ENCODE assay signal across 8 cellular contexts in the genomic region with DNA sequence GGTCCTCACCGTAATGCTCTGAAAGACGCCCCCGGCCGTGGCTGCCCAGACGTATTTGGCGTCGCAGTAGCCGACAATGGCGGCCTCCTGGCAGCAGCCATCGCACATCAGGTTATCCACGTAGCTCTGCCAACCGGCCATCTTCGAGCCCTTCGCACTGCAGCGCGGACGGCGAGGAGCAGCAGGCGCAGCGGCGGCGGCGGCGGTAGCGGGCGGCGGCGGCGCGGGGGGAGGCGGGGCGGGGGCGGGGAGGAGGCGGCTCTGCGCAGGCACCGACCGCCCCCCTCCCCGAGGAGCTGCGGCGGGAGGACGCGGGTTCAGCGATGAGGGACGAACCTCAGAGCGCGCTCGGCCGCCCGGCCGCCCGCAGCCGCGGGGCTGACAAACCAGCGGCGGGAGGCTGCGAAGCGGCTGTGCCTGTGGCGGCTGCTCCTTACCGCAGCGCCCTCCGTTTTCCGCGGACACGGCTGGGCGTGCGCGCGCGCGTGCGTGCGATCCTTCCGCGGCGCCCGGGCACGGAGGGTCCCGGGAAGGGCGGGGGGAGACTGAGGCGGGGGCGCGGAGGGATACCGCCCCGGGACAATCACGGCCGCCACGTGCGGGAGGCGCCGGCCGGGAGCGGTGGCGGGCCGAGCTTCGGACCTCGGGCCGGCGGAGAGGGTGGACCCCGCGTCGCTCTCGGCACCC. TPM values are rescaled to one million over a fixed set of nuclear protein-coding genes. Genes with fewer than 3 reads are reported as not detected.
DNase-seq lines count a peak whose midpoint lies in the region; ATAC-seq and TF ChIP-seq lines count a peak whose summit lies in the region.

A gene with protein sequence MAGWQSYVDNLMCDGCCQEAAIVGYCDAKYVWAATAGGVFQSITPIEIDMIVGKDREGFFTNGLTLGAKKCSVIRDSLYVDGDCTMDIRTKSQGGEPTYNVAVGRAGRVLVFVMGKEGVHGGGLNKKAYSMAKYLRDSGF (minus strand): TSS at position 180 of the 687 bp plus-strand sequence. CDS start 39 bp downstream, at position 141.

- DNase-seq in BE2C (peak; percentile 83), OCI-LY7 (ENCODE audit: low spot score) (peak; percentile 41), fibroblast of lung (ENCODE audit: low read depth in 2 of 2) (peak; percentile 83 to 85)
- DNase-seq in activated T-helper 2 cell treated with anti-CD3 and anti-CD28 coated beads, Interferon-gamma antibody, Interleukin-2, Interleukin-4, amounts not matched to agents 10 μg/mL and 5 μg/mL and 100 μg/mL, durations not matched to agents 14 hours and 24 hours and 36 hours (ENCODE audit: low spot score), result peak; percentile 29
- DNase-seq in naive thymus-derived CD4-positive, alpha-beta T cell, result peak; percentile 49 to 68 (median 57)
- DNase-seq in stimulated activated naive B cell treated with anti-CD40 and anti-IgM and Interleukin-4, amounts not matched to agents 10 μg/mL and 1 μg/mL and 100 μg/mL, for 72 hours, result peak; percentile 31

- peak; percentile 39 for ATAC-seq in GM19351 (IDR thresholded peaks at IDR 0.05; ENCODE audit: unreplicated experiment)
- peak; percentile 23 for ATAC-seq in HG03469 (IDR thresholded peaks at IDR 0.05; ENCODE audit: unreplicated experiment)
- ATAC-seq in naive thymus-derived CD4-positive, alpha-beta T cell, result peak; percentile 79
- ATAC-seq in stimulated activated naive B cell treated with anti-CD40 and anti-IgM and Interleukin-4, amounts not matched to agents 10 μg/mL and 1 μg/mL and 100 μg/mL, for 72 hours (replicated peaks), result peak; percentile 67 to 70

- H3K4me2 ChIP-seq in OCI-LY7 (ENCODE audit: low read length) (peak within 1 kb of the TSS; percentile 94), fibroblast of lung (ENCODE audit: extremely low read depth, insufficient read depth, low read length) (peak within 1 kb of the TSS; percentile 99)

- 0 out of 2 replicates have a peak within 1 kb of the TSS, but pooled peaks have one; percentile 49 for H2AFZ ChIP-seq in OCI-LY7 (ENCODE audit: low read length)
- H2AFZ ChIP-seq in fibroblast of lung (ENCODE audit: low read length), result peak within 1 kb of the TSS; percentile 58

- peak within 1 kb of the TSS; percentile 83 for H3K4me3 Mint-ChIP-seq in activated T-helper 2 cell treated with anti-CD3 and anti-CD28 coated beads, Interferon-gamma antibody, Interleukin-2, Interleukin-4, amounts not matched to agents 10 μg/mL and 5 μg/mL and 100 μg/mL, durations not matched to agents 14 hours and 24 hours and 36 hours (ENCODE audit: low read depth)
- H3K4me3 Mint-ChIP-seq in naive thymus-derived CD4-positive, alpha-beta T cell, result peak within 1 kb of the TSS; percentile 90 to 98 (median 94)
- H3K4me3 Mint-ChIP-seq in stimulated activated naive B cell treated with anti-CD40 and anti-IgM and Interleukin-4, amounts not matched to agents 10 μg/mL and 1 μg/mL and 100 μg/mL, for 72 hours, result peak within 1 kb of the TSS; percentile 89 to 91

- H3K79me2 ChIP-seq in OCI-LY7 (ENCODE audit: insufficient read depth, low read depth, low read length) (no peaks in the 10 kb centered on the region), fibroblast of lung (ENCODE audit: control insufficient read depth, insufficient read depth, low read length) (peaks cover 60% of the 10 kb centered on the region)

- peak within 1 kb of the TSS; percentile 88 for H3K9ac ChIP-seq in fibroblast of lung (ENCODE audit: insufficient read depth, low read length)

- CTCF ChIA-PET in OCI-LY7 (lab: Charles Lee; ENCODE audit: unreplicated experiment), result interaction anchor here (0.5 kb wide), 1 partner anchor 62 kb away, joined by 5 read pairs; no protein-coding TSS in a partner anchor
- CTCF ChIA-PET in naive thymus-derived CD4-positive, alpha-beta T cell (lab: Charles Lee), result interaction anchor here (0.8 kb wide), 1 partner anchor 213 kb away, joined by 3 read pairs; no protein-coding TSS in a partner anchor

- peak within 1 kb of the TSS; percentile 48 for H3K27ac Mint-ChIP-seq in activated T-helper 2 cell treated with anti-CD3 and anti-CD28 coated beads, Interferon-gamma antibody, Interleukin-2, Interleukin-4, amounts not matched to agents 10 μg/mL and 5 μg/mL and 100 μg/mL, durations not matched to agents 14 hours and 24 hours and 36 hours
- H3K27ac Mint-ChIP-seq in naive thymus-derived CD4-positive, alpha-beta T cell, result peak within 1 kb of the TSS in 8 of 9 donors; percentile 77 to 95 (median 90)
- peak within 1 kb of the TSS; percentile 93 for H3K27ac Mint-ChIP-seq in stimulated activated naive B cell treated with anti-CD40 and anti-IgM and Interleukin-4, amounts not matched to agents 10 μg/mL and 1 μg/mL and 100 μg/mL, for 72 hours

- BruUV-seq in OCI-LY7 (replicated peaks; lab: Mats Ljungman, UMichigan), result no TSS peak

- no peaks in the 10 kb centered on the region for H3K9me2 ChIP-seq in OCI-LY7 (ENCODE audit: insufficient read depth, low read length)

- intact Hi-C loops in OCI-LY7 (cut with micrococcal nuclease; ENCODE audit: unreplicated experiment), result loop anchor here (5.0 to 10.0 kb wide), 4 partner anchors 159 to 444 kb away; a partner anchor contains a TSS
- intact Hi-C loops in activated T-helper 2 cell treated with anti-CD3 and anti-CD28 coated beads, Interferon-gamma antibody, Interleukin-2, Interleukin-4, amounts not matched to agents 10 μg/mL and 5 μg/mL and 100 μg/mL, durations not matched to agents 14 hours and 24 hours and 36 hours (cut with micrococcal nuclease), result loop anchor here (2.0 to 5.0 kb wide), 2 partner anchors 438 to 526 kb away; a partner anchor contains a TSS
- intact Hi-C loops in naive thymus-derived CD4-positive, alpha-beta T cell (cut with micrococcal nuclease), result loop anchor here (1.0 to 10.0 kb wide), 12 partner anchors 158 to 980 kb away; a partner anchor contains a TSS

- peak within 1 kb of the TSS; percentile 71 for H3K4me3 ChIP-seq in BE2C (ENCODE audit: low read depth, low read length)
- peak within 1 kb of the TSS; percentile 71 for H3K4me3 ChIP-seq in OCI-LY7 (ENCODE audit: low read depth, low read length, poor library complexity, severe bottlenecking)
- H3K4me3 ChIP-seq in fibroblast of lung (replicated peaks in 1 of 4; ENCODE audit: control extremely low read depth in 1 of 4, insufficient read depth in 1 of 4, low read depth in 3 of 4, low read length in 4 of 4), result peak within 1 kb of the TSS; percentile 73 to 87 (median 81)
- H3K4me3 ChIP-seq in naive thymus-derived CD4-positive, alpha-beta T cell (ENCODE audit: low read length), result peak within 1 kb of the TSS; percentile 53

- H3K36me3 ChIP-seq in BE2C (peaks cover 20% of the 10 kb centered on the region), OCI-LY7 (ENCODE audit: insufficient read depth, low read length) (no peaks in the 10 kb centered on the region), fibroblast of lung (ENCODE audit: control insufficient read depth, insufficient read depth, low read length) (no peaks in the 10 kb centered on the region)
- H3K36me3 ChIP-seq in naive thymus-derived CD4-positive, alpha-beta T cell (ENCODE audit: control insufficient read depth in 2 of 3, insufficient read depth in 3 of 3, low read length in 3 of 3), result no peaks in the 10 kb centered on the region

- H3K9me3 ChIP-seq in BE2C (no peaks in the 10 kb centered on the region), OCI-LY7 (ENCODE audit: low read length) (no peaks in the 10 kb centered on the region), fibroblast of lung (ENCODE audit: control insufficient read depth, insufficient read depth, low read depth, low read length) (no peaks in the 10 kb centered on the region)
- no peaks in the 10 kb centered on the region for H3K9me3 ChIP-seq in naive thymus-derived CD4-positive, alpha-beta T cell (ENCODE audit: control insufficient read depth in 2 of 3, low read length in 3 of 3)

- H3K9me3 Mint-ChIP-seq in activated T-helper 2 cell treated with anti-CD3 and anti-CD28 coated beads, Interferon-gamma antibody, Interleukin-2, Interleukin-4, amounts not matched to agents 10 μg/mL and 5 μg/mL and 100 μg/mL, durations not matched to agents 14 hours and 24 hours and 36 hours, result no peaks in the 10 kb centered on the region
- peaks cover 0 to 3% (median 0%) of the 10 kb centered on the region in 11 donors for H3K9me3 Mint-ChIP-seq in naive thymus-derived CD4-positive, alpha-beta T cell
- no peaks in the 10 kb centered on the region for H3K9me3 Mint-ChIP-seq in stimulated activated naive B cell treated with anti-CD40 and anti-IgM and Interleukin-4, amounts not matched to agents 10 μg/mL and 1 μg/mL and 100 μg/mL, for 72 hours

- no peak for TF ChIP-seq CTCF in BE2C (IDR thresholded peaks at IDR 0.05; ENCODE audit: low read depth, low read length)
- TF ChIP-seq CTCF in OCI-LY7 (conservative IDR thresholded peaks at IDR 0.05; ENCODE audit: low read length), result no peak
- TF ChIP-seq CTCF in fibroblast of lung (conservative IDR thresholded peaks at IDR 0.05 in 1 of 2, IDR thresholded peaks at IDR 0.05 in 1 of 2; ENCODE audit: low read depth in 1 of 2, low read length in 2 of 2), result no peak

- H3K27ac ChIP-seq in OCI-LY7 (ENCODE audit: low read depth, low read length, poor library complexity, severe bottlenecking) (no peak within 1 kb of the TSS), fibroblast of lung (ENCODE audit: insufficient read depth, low read length) (peak within 1 kb of the TSS; percentile 81)
- peak within 1 kb of the TSS; percentile 63 for H3K27ac ChIP-seq in naive thymus-derived CD4-positive, alpha-beta T cell (ENCODE audit: low read depth, low read length)

- H3K36me3 Mint-ChIP-seq in activated T-helper 2 cell treated with anti-CD3 and anti-CD28 coated beads, Interferon-gamma antibody, Interleukin-2, Interleukin-4, amounts not matched to agents 10 μg/mL and 5 μg/mL and 100 μg/mL, durations not matched to agents 14 hours and 24 hours and 36 hours (ENCODE audit: low read depth), result peaks cover 3% of the 10 kb centered on the region
- no peaks in the 10 kb centered on the region for H3K36me3 Mint-ChIP-seq in naive thymus-derived CD4-positive, alpha-beta T cell
- H3K36me3 Mint-ChIP-seq in stimulated activated naive B cell treated with anti-CD40 and anti-IgM and Interleukin-4, amounts not matched to agents 10 μg/mL and 1 μg/mL and 100 μg/mL, for 72 hours, result peaks cover 0 to 4% of the 10 kb centered on the region in 2 donors

- H4K20me1 ChIP-seq in OCI-LY7 (ENCODE audit: insufficient read depth, low read length) (no peaks in the 10 kb centered on the region; the same call in 1 of the 2 replicates), fibroblast of lung (ENCODE audit: control insufficient read depth, extremely low read depth, insufficient read depth, low read length) (no peaks in the 10 kb centered on the region)

- H3K4me1 Mint-ChIP-seq in activated T-helper 2 cell treated with anti-CD3 and anti-CD28 coated beads, Interferon-gamma antibody, Interleukin-2, Interleukin-4, amounts not matched to agents 10 μg/mL and 5 μg/mL and 100 μg/mL, durations not matched to agents 14 hours and 24 hours and 36 hours (ENCODE audit: low read depth), result peaks cover 14% of the 10 kb centered on the region
- H3K4me1 Mint-ChIP-seq in naive thymus-derived CD4-positive, alpha-beta T cell, result peaks cover 16 to 26% (median 22%) of the 10 kb centered on the region in 7 donors
- H3K4me1 Mint-ChIP-seq in stimulated activated naive B cell treated with anti-CD40 and anti-IgM and Interleukin-4, amounts not matched to agents 10 μg/mL and 1 μg/mL and 100 μg/mL, for 72 hours, result peaks cover 14 to 20% of the 10 kb centered on the region in 2 donors

- POLR2A ChIA-PET in OCI-LY7 (lab: Charles Lee), result interaction anchor here (1.0 to 1.2 kb wide), 2 partner anchors 8 to 13 kb away, joined by 3 read pairs; no protein-coding TSS in a partner anchor
- POLR2A ChIA-PET in naive thymus-derived CD4-positive, alpha-beta T cell (lab: Charles Lee), result interaction anchor here (1.2 to 1.4 kb wide), 2 partner anchors 436 to 438 kb away, joined by 4 to 5 read pairs; a partner anchor contains a TSS

- H3K4me1 ChIP-seq in BE2C, result no peaks in the 10 kb centered on the region
- peaks cover 8% of the 10 kb centered on the region for H3K4me1 ChIP-seq in OCI-LY7 (ENCODE audit: insufficient read depth, low read length, poor library complexity, severe bottlenecking)
- peaks cover 6% of the 10 kb centered on the region for H3K4me1 ChIP-seq in fibroblast of lung (ENCODE audit: control insufficient read depth, extremely low read depth, insufficient read depth, low read length)
- peaks cover 0 to 4% of the 10 kb centered on the region in 2 donors for H3K4me1 ChIP-seq in naive thymus-derived CD4-positive, alpha-beta T cell (ENCODE audit: control insufficient read depth in 2 of 2, insufficient read depth in 2 of 2, low read length in 2 of 2)

- H3K27me3 ChIP-seq in BE2C (no peaks in the 10 kb centered on the region), fibroblast of lung (ENCODE audit: control insufficient read depth, insufficient read depth, low read length) (no peaks in the 10 kb centered on the region)
- H3K27me3 ChIP-seq in naive thymus-derived CD4-positive, alpha-beta T cell (ENCODE audit: control insufficient read depth in 2 of 2, insufficient read depth in 2 of 2, low read length in 2 of 2), result peaks cover 0 to 5% of the 10 kb centered on the region in 2 donors

- peaks cover 58% of the 10 kb centered on the region for H3K27me3 Mint-ChIP-seq in activated T-helper 2 cell treated with anti-CD3 and anti-CD28 coated beads, Interferon-gamma antibody, Interleukin-2, Interleukin-4, amounts not matched to agents 10 μg/mL and 5 μg/mL and 100 μg/mL, durations not matched to agents 14 hours and 24 hours and 36 hours (ENCODE audit: low read depth)
- peaks cover 6 to 63% (median 28%) of the 10 kb centered on the region in 5 donors for H3K27me3 Mint-ChIP-seq in naive thymus-derived CD4-positive, alpha-beta T cell
- H3K27me3 Mint-ChIP-seq in stimulated activated naive B cell treated with anti-CD40 and anti-IgM and Interleukin-4, amounts not matched to agents 10 μg/mL and 1 μg/mL and 100 μg/mL, for 72 hours, result peaks cover 13 to 16% of the 10 kb centered on the region in 2 donors

RNA-seq across cellular contexts. Expression of the gene that starts here (rescaled TPM):
- 84.8 TPM for polyA plus RNA-seq in BE2C (2012; ENCODE audit: insufficient read depth, insufficient read length, low read depth)
- total RNA-seq in OCI-LY7 (2014; rRNA removed; shearing (Covaris generic)), result 2.6 TPM in 2 replicates
- total RNA-seq in OCI-LY7 (2022) (24.7 and 32.3 TPM in 2 replicates), fibroblast of lung (153 and 343 TPM in 2 replicates)
- total RNA-seq in activated T-helper 2 cell treated with anti-CD3 and anti-CD28 coated beads, Interferon-gamma antibody, Interleukin-2, Interleukin-4, amounts not matched to agents 10 μg/mL and 5 μg/mL and 100 μg/mL, durations not matched to agents 14 hours and 24 hours and 36 hours, result 0.78 and 0.85 TPM in 2 replicates
- polyA plus RNA-seq in fibroblast of lung, result 619 and 627 TPM in 2 replicates
- 273 and 308 TPM in 2 replicates for polyA plus RNA-seq in fibroblast of lung (2012)
- polyA minus RNA-seq in fibroblast of lung (ENCODE audit: low replicate concordance), result 49.9 and 79.8 TPM in 2 replicates
- total RNA-seq in naive thymus-derived CD4-positive, alpha-beta T cell, result 10 to 100 TPM in 1 of 5 experiments, 1 to 10 TPM in 3, under 1 TPM in 1; 0.36 to 14.2 (median 9.0) TPM
- polyA plus RNA-seq in naive thymus-derived CD4-positive, alpha-beta T cell, result 10 to 100 TPM in 1 of 2 donors, 1 to 10 TPM in 1; 6.5 to 10.4 TPM

Comparison
In these comparisons a context has a peak if more than half of its experiments do, and no peak if none do; other contexts are left out.
1. RNA of the gene that starts here (polyA plus RNA-seq): 273 to 627 TPM in fibroblast of lung; 6.5 to 10.4 TPM in naive thymus-derived CD4-positive, alpha-beta T cell; every median in the first group is over 10 times any median in the second.
2. Peak in DNase-seq in activated T-helper 2 cell treated with anti-CD3 and anti-CD28 coated beads, Interferon-gamma antibody, Interleukin-2, Interleukin-4, amounts not matched to agents 10 μg/mL and 5 μg/mL and 100 μg/mL, durations not matched to agents 14 hours and 24 hours and 36 hours; RNA of the gene not detected or under 1 TPM.
3. DNase-seq: peak in every context shown above with its lines; median percentile 84 in fibroblast of lung; 83 in BE2C; 57 in naive thymus-derived CD4-positive, alpha-beta T cell; 41 in OCI-LY7; 31 in stimulated activated naive B cell treated with anti-CD40 and anti-IgM and Interleukin-4, amounts not matched to agents 10 μg/mL and 1 μg/mL and 100 μg/mL, for 72 hours; 29 in activated T-helper 2 cell treated with anti-CD3 and anti-CD28 coated beads, Interferon-gamma antibody, Interleukin-2, Interleukin-4, amounts not matched to agents 10 μg/mL and 5 μg/mL and 100 μg/mL, durations not matched to agents 14 hours and 24 hours and 36 hours.
4. ATAC-seq: peak in every context shown above with its lines; median percentile 79 in naive thymus-derived CD4-positive, alpha-beta T cell; 68 in stimulated activated naive B cell treated with anti-CD40 and anti-IgM and Interleukin-4, amounts not matched to agents 10 μg/mL and 1 μg/mL and 100 μg/mL, for 72 hours; 39 in GM19351; 23 in HG03469.
5. Peak in every context shown above with its lines, with median percentiles within 50 percentile points of each other: H3K4me3 ChIP-seq, H3K27ac Mint-ChIP-seq and H3K4me3 Mint-ChIP-seq.